ENCODE assay signal across 21 cellular contexts in genomic region chr1:164759945-164760584, GRCh38.
DNase-seq lines count a peak whose midpoint lies in the region; ATAC-seq, FAIRE-seq and TF ChIP-seq lines count a peak whose summit lies in the region.
"Had no signal": no experiment of that assay in that cellular context is flagged by ENCODE, and none has a peak within 500 bp of the region (broad histone marks: within the 10 kb centered on the region; RNA-seq: fewer than 3 reads in every experiment).

No MANE protein-coding gene starts in this region.

- H3K9me2 ChIP-seq in GM23248 (ENCODE audit: insufficient read depth): no peaks in the 10 kb centered on the region

- no peak for TF ChIP-seq CTCF in WTC11 (IDR thresholded peaks at IDR 0.05)
- no peak for TF ChIP-seq CTCF in left ventricle myocardium inferior (IDR thresholded peaks at IDR 0.05; ENCODE audit: borderline replicate concordance)
- TF ChIP-seq CTCF in gastrocnemius medialis (IDR thresholded peaks at IDR 0.05 in 4 of 5, conservative IDR thresholded peaks at IDR 0.05 in 1 of 5): no peak

- H3K36me3 Mint-ChIP-seq in WTC11: no peaks in the 10 kb centered on the region

- no peak overlapping the region for H3K4me3 Mint-ChIP-seq in WTC11
- H3K4me3 Mint-ChIP-seq: activated CD4-positive, alpha-beta T cell treated with anti-CD3 and anti-CD28 coated beads for 36 hours; activated T-cell treated with anti-CD3 and anti-CD28 coated beads, Interleukin-2, amount 50 U/mL, for 72 hours had no signal

- peak; percentile 50 for DNase-seq in GM23248
- no peak for DNase-seq in WTC11 (ENCODE audit: low spot score)
- DNase-seq in left ventricle myocardium inferior: no peak
- no peak for DNase-seq in gastrocnemius medialis
- no peak for DNase-seq in dermis blood vessel endothelial cell
- DNase-seq in GM19239 (ENCODE audit: insufficient read length, low spot score): no peak
- DNase-seq in KBM-7: no peak
- no peak for DNase-seq in stimulated activated CD4-positive, alpha-beta T cell treated with anti-CD3 and anti-CD28 coated beads, Interleukin-4, amount 100 ng/mL, for 24 hours
- DNase-seq: activated CD4-positive, alpha-beta T cell treated with anti-CD3 and anti-CD28 coated beads for 36 hours; activated naive CD4-positive, alpha-beta T cell treated with anti-CD3 and anti-CD28 coated beads, Interleukin-2, amount 50 U/mL, for 16 hours; activated T-cell treated with anti-CD3 and anti-CD28 coated beads, Interleukin-2, amount 50 U/mL, for 72 hours; effector memory CD4-positive, alpha-beta T cell; GDM1; NCI-H1048; NCI-H2029 treated with DMSO at 0.1 percent for 48 hours; occipital lobe; Peyer's patch; retina had no signal

- H3K27me3 ChIP-seq in GM23248 (replicated peaks; ENCODE audit: insufficient read depth) (no peaks in the 10 kb centered on the region), left ventricle myocardium inferior (ENCODE audit: low read depth) (no peaks in the 10 kb centered on the region), gastrocnemius medialis (no peaks in the 10 kb centered on the region)
- H3K27me3 ChIP-seq: ascending aorta, Peyer's patch had no signal

- POLR2A ChIA-PET in WTC11 (lab: Charles Lee): no interaction called here

- TF ChIP-seq POLR2A in gastrocnemius medialis (IDR thresholded peaks at IDR 0.05): no peak

- peaks cover 43% of the 10 kb centered on the region for H3K4me1 Mint-ChIP-seq in WTC11
- H3K4me1 Mint-ChIP-seq: activated CD4-positive, alpha-beta T cell treated with anti-CD3 and anti-CD28 coated beads for 36 hours had no signal

- peak overlapping the region; percentile 66 for H3K4me2 ChIP-seq in GM23248 (ENCODE audit: unreplicated experiment)

- intact Hi-C loops in left ventricle myocardium inferior (cut with micrococcal nuclease): no loop called here
- intact Hi-C loops in gastrocnemius medialis (cut with DNase I; ENCODE audit: low total_unique reads): no loop called here

- CTCF ChIA-PET in WTC11 (lab: Charles Lee): no interaction called here

- FAIRE-seq in GM19239 (lab: Jason Lieb, UNC): no peak

- ATAC-seq in WTC11 (no peak), gastrocnemius medialis (no peak)
- ATAC-seq: activated CD4-positive, alpha-beta T cell treated with anti-CD3 and anti-CD28 coated beads for 36 hours; activated T-cell treated with anti-CD3 and anti-CD28 coated beads, Interleukin-2, amount 50 U/mL, for 72 hours; SK-N-SH treated with all-trans-retinoic acid at 6 μM for 48 hours had no signal

- H3K27me3 Mint-ChIP-seq in WTC11 (ENCODE audit: low read depth): no peaks in the 10 kb centered on the region

- peak overlapping the region; percentile 55 for H3K27ac ChIP-seq in GM23248
- peak overlapping the region; percentile 55 for H3K27ac ChIP-seq in left ventricle myocardium inferior (replicated peaks)
- peak overlapping the region in 3 of 4 donors; percentile 45 to 62 (median 48) for H3K27ac ChIP-seq in gastrocnemius medialis
- H3K27ac ChIP-seq: Peyer's patch, thoracic aorta had no signal

- H3K9ac ChIP-seq in GM23248: peak overlapping the region; percentile 42

- WGBS in GM23248 (ENCODE audit: low coverage in 1 of 2, low lambda C conversion rate in 2 of 2, missing lambda C conversion rate in 2 of 2), 2 experiments: 44 to 50% methylated on average over 8 of the region's 8 CpGs

- H3K9me3 ChIP-seq in GM23248 (ENCODE audit: low read depth): no peaks in the 10 kb centered on the region
- H3K9me3 ChIP-seq in left ventricle myocardium inferior (replicated peaks): no peaks in the 10 kb centered on the region
- no peaks in the 10 kb centered on the region for H3K9me3 ChIP-seq in gastrocnemius medialis
- H3K9me3 ChIP-seq: ascending aorta, Peyer's patch, thoracic aorta had no signal

- H3F3A ChIP-seq in GM23248 (ENCODE audit: insufficient read depth): peaks cover 30% of the 10 kb centered on the region

- peak overlapping the region; percentile 25 for H2AFZ ChIP-seq in GM23248

- no peaks in the 10 kb centered on the region for H3K36me3 ChIP-seq in GM23248 (ENCODE audit: low read depth)
- H3K36me3 ChIP-seq in left ventricle myocardium inferior: no peaks in the 10 kb centered on the region
- no peaks in the 10 kb centered on the region for H3K36me3 ChIP-seq in gastrocnemius medialis
- H3K36me3 ChIP-seq: ascending aorta, Peyer's patch, thoracic aorta had no signal

- in situ Hi-C loops in GM23248 (cut with MboI): no loop called here
- in situ Hi-C loops in gastrocnemius medialis (cut with MboI; ENCODE audit: low sequenced_read_pairs in 4 of 4): no loop called here
- in situ Hi-C loops in KBM-7 (cut with MboI; ENCODE audit: low pct_unique_long_range_greater_than_20kb, low sequenced_read_pairs): no loop called here

- H3K4me1 ChIP-seq in GM23248 (ENCODE audit: insufficient read depth): peaks cover 37% of the 10 kb centered on the region
- H3K4me1 ChIP-seq in left ventricle myocardium inferior: peaks cover 56% of the 10 kb centered on the region
- H3K4me1 ChIP-seq in gastrocnemius medialis: peaks cover 38 to 40% of the 10 kb centered on the region in 2 donors

- H4K20me1 ChIP-seq in GM23248 (ENCODE audit: insufficient read depth): no peaks in the 10 kb centered on the region

- H3K27ac Mint-ChIP-seq in WTC11: peak overlapping the region; percentile 14
- H3K27ac Mint-ChIP-seq: activated CD4-positive, alpha-beta T cell treated with anti-CD3 and anti-CD28 coated beads for 36 hours; activated T-cell treated with anti-CD3 and anti-CD28 coated beads, Interleukin-2, amount 50 U/mL, for 72 hours had no signal

- no peaks in the 10 kb centered on the region for H3K9me3 Mint-ChIP-seq in WTC11
- H3K9me3 Mint-ChIP-seq: activated T-cell treated with anti-CD3 and anti-CD28 coated beads, Interleukin-2, amount 50 U/mL, for 72 hours had no signal

- peaks cover 83% of the 10 kb centered on the region for H3K79me2 ChIP-seq in GM23248 (ENCODE audit: insufficient read depth)

- H3K4me3 ChIP-seq in GM23248 (peak overlapping the region; percentile 49), left ventricle myocardium inferior (no peak overlapping the region), gastrocnemius medialis (no peak overlapping the region)
- H3K4me3 ChIP-seq: ascending aorta, Peyer's patch, thoracic aorta had no signal

TF ChIP-seq in WTC11, 78 proteins besides CTCF, POLR2A, EP300 and RAD21:
- no peak for TF ChIP-seq E2F5 (CRISPR knock-in tag; IDR thresholded peaks at IDR 0.05)
- TF ChIP-seq CBFB (CRISPR knock-in tag; IDR thresholded peaks at IDR 0.05; ENCODE audit: low read depth): no peak
- TF ChIP-seq ZNF138 (CRISPR knock-in tag; conservative IDR thresholded peaks at IDR 0.05): no peak
- no peak for TF ChIP-seq ZSCAN18 (CRISPR knock-in tag; IDR thresholded peaks at IDR 0.05)
TF ChIP-seq in WTC11: peak in this region for 0.
